Comparison of ENCODE assay signal across 7 cellular contexts in the genomic region with DNA sequence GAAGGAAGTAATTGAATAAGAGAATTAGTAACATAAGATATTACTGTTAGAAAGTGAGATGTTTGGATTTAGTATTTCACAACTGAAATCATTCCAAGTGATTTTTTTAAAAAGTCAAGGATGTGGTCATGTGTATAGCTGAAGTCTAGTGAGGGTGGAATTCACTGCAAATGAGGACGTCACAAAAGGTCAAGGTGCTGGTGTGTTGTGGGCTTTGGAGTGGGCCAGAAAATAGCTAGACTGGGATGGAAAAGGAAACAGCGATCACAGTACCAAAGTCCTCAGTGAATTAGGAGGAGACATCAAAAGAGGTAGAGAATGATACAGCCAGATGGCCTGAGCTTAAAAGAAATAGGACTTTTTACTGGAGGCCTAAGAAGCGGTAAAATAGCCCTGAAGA.
"Had no signal": no experiment of that assay in that cellular context is flagged by ENCODE, and none has a peak within 500 bp of the region (broad histone marks: within the 10 kb centered on the region; RNA-seq: fewer than 3 reads in every experiment).

No MANE protein-coding gene starts in this region.

- H3K27ac ChIP-seq: HL-60, KMS-11 had no signal

- DNase-seq: IMR-90, KBM-7, KG1 had no signal

- H3K4me3 ChIP-seq: K562 had no signal

- ATAC-seq: HepG2, K562 had no signal
